Comparison of ENCODE assay signal across 3 cellular contexts in genomic region chr5:173316463-173317020, GRCh38.
TF ChIP-seq lines count a peak whose summit lies in the region.

No MANE protein-coding gene starts in this region.

TF ChIP-seq in SK-N-SH, 30 proteins besides CTCF, POLR2A, EP300 and RAD21:
- no peak for TF ChIP-seq RCOR1 (IDR thresholded peaks at IDR 0.05; ENCODE audit: low read length)
- no peak for TF ChIP-seq GABPA (IDR thresholded peaks at IDR 0.05; ENCODE audit: low read depth)
- no peak for TF ChIP-seq NRF1 (IDR thresholded peaks at IDR 0.05; ENCODE audit: low read depth, low read length)
- TF ChIP-seq USF2 (IDR thresholded peaks at IDR 0.05; ENCODE audit: borderline replicate concordance, low read depth, low read length), result no peak
- no peak for TF ChIP-seq TEAD4 (IDR thresholded peaks at IDR 0.05; ENCODE audit: borderline replicate concordance, insufficient read depth)
- TF ChIP-seq YY1 (IDR thresholded peaks at IDR 0.05; ENCODE audit: low read depth), result no peak
- no peak for TF ChIP-seq ZBTB33 (IDR thresholded peaks at IDR 0.05; ENCODE audit: borderline replicate concordance, low read depth)
- no peak for TF ChIP-seq MEF2A (IDR thresholded peaks at IDR 0.05; ENCODE audit: borderline replicate concordance, low read depth)
- TF ChIP-seq EZH2phosphoT487 (IDR thresholded peaks at IDR 0.05; ENCODE audit: borderline replicate concordance, low read depth), result no peak
- TF ChIP-seq SMC3 (IDR thresholded peaks at IDR 0.05; ENCODE audit: low read depth, low read length), result no peak
- no peak for TF ChIP-seq FOXM1 (IDR thresholded peaks at IDR 0.05; ENCODE audit: low read depth)
- TF ChIP-seq RXRA (IDR thresholded peaks at IDR 0.05; ENCODE audit: borderline replicate concordance, low read depth), result no peak
- TF ChIP-seq IRF3 (IDR thresholded peaks at IDR 0.05; ENCODE audit: low read depth, low read length), result no peak

TF ChIP-seq in SK-N-SH treated with all-trans-retinoic acid at 6 μM for 48 hours, 23 proteins besides CTCF, POLR2A, EP300 and RAD21:
- no peak for TF ChIP-seq OSR1 (CRISPR knock-in tag; IDR thresholded peaks at IDR 0.05)
- TF ChIP-seq PATZ1 (CRISPR knock-in tag; IDR thresholded peaks at IDR 0.05; ENCODE audit: borderline replicate concordance), result no peak
- no peak for TF ChIP-seq RARB (CRISPR knock-in tag; IDR thresholded peaks at IDR 0.05)
- TF ChIP-seq GLIS3 (CRISPR knock-in tag; IDR thresholded peaks at IDR 0.05), result no peak
- TF ChIP-seq SNAI2 (CRISPR knock-in tag; IDR thresholded peaks at IDR 0.05), result no peak
- TF ChIP-seq ZNF565 (CRISPR knock-in tag; conservative IDR thresholded peaks at IDR 0.05; ENCODE audit: low read depth), result no peak
- TF ChIP-seq TOX (CRISPR knock-in tag; IDR thresholded peaks at IDR 0.05; ENCODE audit: borderline replicate concordance), result no peak
- TF ChIP-seq ZC3H10 (CRISPR knock-in tag; IDR thresholded peaks at IDR 0.05), result no peak
- no peak for TF ChIP-seq TSHZ2 (CRISPR knock-in tag; IDR thresholded peaks at IDR 0.05)
- TF ChIP-seq ESRRG (CRISPR knock-in tag; IDR thresholded peaks at IDR 0.05), result no peak
- no peak for TF ChIP-seq ZFP30 (CRISPR knock-in tag; IDR thresholded peaks at IDR 0.05)
- no peak for TF ChIP-seq BACH2 (CRISPR knock-in tag; IDR thresholded peaks at IDR 0.05; ENCODE audit: borderline replicate concordance)
- no peak for TF ChIP-seq ARNTL (CRISPR knock-in tag; IDR thresholded peaks at IDR 0.05; ENCODE audit: borderline replicate concordance, low read depth)

TF ChIP-seq in K562, 482 proteins besides CTCF, POLR2A, EP300 and RAD21:
- peak; percentile 19; the same call in 1 of the 2 replicates for TF ChIP-seq ZNF316 (IDR thresholded peaks at IDR 0.05)
- TF ChIP-seq RAD51 (IDR thresholded peaks at IDR 0.05; ENCODE audit: borderline replicate concordance, low read depth), result no peak
